Comparison of ENCODE assay signal across 2 cellular contexts in the genomic region with DNA sequence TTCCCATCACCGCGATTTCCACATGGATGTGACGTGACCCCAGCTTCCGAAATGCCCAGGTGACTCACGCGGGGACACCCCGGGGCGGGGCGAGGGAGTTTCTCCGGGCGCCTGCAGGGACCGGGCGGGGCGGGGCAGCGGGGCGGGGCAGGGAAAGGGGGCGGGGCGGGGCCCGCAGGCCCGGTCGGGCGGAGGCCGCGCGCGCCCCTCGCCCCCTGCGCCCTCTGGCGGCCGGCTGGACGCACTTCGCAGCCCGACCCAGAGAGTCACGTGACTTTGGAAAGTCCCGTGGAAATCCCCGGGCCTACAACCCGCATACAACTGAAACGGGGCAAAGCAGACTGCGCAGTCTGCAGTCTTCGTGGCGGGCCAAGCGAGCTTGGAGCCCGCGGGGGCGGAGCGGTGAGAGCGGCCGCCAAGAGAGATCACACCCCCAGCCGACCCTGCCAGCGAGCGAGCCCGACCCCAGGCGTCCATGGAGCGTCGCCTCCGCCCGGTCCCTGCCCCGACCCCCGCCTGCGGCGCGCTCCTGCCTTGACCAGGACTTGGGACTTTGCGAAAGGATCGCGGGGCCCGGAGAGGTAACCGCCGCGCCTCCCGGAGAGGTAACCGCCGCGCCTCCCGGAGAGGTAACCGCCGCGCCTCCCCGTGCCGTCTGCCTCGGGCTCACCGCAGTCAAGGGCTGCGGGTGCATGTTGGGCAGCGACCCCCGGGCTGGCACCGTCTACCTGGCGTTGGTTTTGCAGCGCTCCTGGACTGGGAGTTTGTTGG.
TF ChIP-seq lines count a peak whose summit lies in the region.

Gene TNFAIP3 (plus strand): TSS at position 346 of the 771 bp plus-strand sequence. CDS start 3,969 bp downstream, outside the sequence.

TF ChIP-seq in HEK293, 187 proteins besides CTCF, POLR2A, EP300 and RAD21 (continued from another document and continues in another):
- TF ChIP-seq, protein P1, sequence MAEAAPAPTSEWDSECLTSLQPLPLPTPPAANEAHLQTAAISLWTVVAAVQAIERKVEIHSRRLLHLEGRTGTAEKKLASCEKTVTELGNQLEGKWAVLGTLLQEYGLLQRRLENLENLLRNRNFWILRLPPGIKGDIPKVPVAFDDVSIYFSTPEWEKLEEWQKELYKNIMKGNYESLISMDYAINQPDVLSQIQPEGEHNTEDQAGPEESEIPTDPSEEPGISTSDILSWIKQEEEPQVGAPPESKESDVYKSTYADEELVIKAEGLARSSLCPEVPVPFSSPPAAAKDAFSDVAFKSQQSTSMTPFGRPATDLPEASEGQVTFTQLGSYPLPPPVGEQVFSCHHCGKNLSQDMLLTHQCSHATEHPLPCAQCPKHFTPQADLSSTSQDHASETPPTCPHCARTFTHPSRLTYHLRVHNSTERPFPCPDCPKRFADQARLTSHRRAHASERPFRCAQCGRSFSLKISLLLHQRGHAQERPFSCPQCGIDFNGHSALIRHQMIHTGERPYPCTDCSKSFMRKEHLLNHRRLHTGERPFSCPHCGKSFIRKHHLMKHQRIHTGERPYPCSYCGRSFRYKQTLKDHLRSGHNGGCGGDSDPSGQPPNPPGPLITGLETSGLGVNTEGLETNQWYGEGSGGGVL (tag by site-specific recombination; IDR thresholded peaks at IDR 0.05) = no peak; the same call in 1 of the 2 replicates
- TF ChIP-seq IKZF3 (tag by site-specific recombination; IDR thresholded peaks at IDR 0.05) (0 out of 2 replicates have a peak, but pooled peaks have one; percentile 50), ZNF423 (tag by site-specific recombination; IDR thresholded peaks at IDR 0.05) (0 out of 2 replicates have a peak, but pooled peaks have one; percentile 34), ZSCAN23 (tag by site-specific recombination; IDR thresholded peaks at IDR 0.05) (no peak), ZIC2 (tag by site-specific recombination; IDR thresholded peaks at IDR 0.05) (peak; percentile 88), ZNF610 (tag by site-specific recombination; IDR thresholded peaks at IDR 0.05; ENCODE audit: borderline replicate concordance) (0 out of 2 replicates have a peak, but pooled peaks have one; percentile 42), ZNF626 (tag by site-specific recombination; IDR thresholded peaks at IDR 0.05) (no peak), ZNF521 (tag by site-specific recombination; IDR thresholded peaks at IDR 0.05) (no peak), ZNF629 (tag by site-specific recombination; IDR thresholded peaks at IDR 0.05) (peak; percentile 67; the same call in 1 of the 2 replicates), ZXDB (tag by site-specific recombination; IDR thresholded peaks at IDR 0.05) (peak; percentile 8; the same call in 1 of the 2 replicates), GLI4 (tag by site-specific recombination; IDR thresholded peaks at IDR 0.05) (no peak), RBAK (tag by site-specific recombination; IDR thresholded peaks at IDR 0.05) (no peak), ZNF785 (tag by site-specific recombination; IDR thresholded peaks at IDR 0.05) (no peak)
- TF ChIP-seq, protein P2, sequence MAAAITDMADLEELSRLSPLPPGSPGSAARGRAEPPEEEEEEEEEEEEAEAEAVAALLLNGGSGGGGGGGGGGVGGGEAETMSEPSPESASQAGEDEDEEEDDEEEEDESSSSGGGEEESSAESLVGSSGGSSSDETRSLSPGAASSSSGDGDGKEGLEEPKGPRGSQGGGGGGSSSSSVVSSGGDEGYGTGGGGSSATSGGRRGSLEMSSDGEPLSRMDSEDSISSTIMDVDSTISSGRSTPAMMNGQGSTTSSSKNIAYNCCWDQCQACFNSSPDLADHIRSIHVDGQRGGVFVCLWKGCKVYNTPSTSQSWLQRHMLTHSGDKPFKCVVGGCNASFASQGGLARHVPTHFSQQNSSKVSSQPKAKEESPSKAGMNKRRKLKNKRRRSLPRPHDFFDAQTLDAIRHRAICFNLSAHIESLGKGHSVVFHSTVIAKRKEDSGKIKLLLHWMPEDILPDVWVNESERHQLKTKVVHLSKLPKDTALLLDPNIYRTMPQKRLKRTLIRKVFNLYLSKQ (tag by site-specific recombination; IDR thresholded peaks at IDR 0.05; ENCODE audit: borderline replicate concordance) = no peak
- TF ChIP-seq, protein P3, sequence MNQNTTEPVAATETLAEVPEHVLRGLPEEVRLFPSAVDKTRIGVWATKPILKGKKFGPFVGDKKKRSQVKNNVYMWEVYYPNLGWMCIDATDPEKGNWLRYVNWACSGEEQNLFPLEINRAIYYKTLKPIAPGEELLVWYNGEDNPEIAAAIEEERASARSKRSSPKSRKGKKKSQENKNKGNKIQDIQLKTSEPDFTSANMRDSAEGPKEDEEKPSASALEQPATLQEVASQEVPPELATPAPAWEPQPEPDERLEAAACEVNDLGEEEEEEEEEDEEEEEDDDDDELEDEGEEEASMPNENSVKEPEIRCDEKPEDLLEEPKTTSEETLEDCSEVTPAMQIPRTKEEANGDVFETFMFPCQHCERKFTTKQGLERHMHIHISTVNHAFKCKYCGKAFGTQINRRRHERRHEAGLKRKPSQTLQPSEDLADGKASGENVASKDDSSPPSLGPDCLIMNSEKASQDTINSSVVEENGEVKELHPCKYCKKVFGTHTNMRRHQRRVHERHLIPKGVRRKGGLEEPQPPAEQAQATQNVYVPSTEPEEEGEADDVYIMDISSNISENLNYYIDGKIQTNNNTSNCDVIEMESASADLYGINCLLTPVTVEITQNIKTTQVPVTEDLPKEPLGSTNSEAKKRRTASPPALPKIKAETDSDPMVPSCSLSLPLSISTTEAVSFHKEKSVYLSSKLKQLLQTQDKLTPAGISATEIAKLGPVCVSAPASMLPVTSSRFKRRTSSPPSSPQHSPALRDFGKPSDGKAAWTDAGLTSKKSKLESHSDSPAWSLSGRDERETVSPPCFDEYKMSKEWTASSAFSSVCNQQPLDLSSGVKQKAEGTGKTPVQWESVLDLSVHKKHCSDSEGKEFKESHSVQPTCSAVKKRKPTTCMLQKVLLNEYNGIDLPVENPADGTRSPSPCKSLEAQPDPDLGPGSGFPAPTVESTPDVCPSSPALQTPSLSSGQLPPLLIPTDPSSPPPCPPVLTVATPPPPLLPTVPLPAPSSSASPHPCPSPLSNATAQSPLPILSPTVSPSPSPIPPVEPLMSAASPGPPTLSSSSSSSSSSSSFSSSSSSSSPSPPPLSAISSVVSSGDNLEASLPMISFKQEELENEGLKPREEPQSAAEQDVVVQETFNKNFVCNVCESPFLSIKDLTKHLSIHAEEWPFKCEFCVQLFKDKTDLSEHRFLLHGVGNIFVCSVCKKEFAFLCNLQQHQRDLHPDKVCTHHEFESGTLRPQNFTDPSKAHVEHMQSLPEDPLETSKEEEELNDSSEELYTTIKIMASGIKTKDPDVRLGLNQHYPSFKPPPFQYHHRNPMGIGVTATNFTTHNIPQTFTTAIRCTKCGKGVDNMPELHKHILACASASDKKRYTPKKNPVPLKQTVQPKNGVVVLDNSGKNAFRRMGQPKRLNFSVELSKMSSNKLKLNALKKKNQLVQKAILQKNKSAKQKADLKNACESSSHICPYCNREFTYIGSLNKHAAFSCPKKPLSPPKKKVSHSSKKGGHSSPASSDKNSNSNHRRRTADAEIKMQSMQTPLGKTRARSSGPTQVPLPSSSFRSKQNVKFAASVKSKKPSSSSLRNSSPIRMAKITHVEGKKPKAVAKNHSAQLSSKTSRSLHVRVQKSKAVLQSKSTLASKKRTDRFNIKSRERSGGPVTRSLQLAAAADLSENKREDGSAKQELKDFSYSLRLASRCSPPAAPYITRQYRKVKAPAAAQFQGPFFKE (tag by site-specific recombination; IDR thresholded peaks at IDR 0.05; ENCODE audit: borderline replicate concordance) = no peak

TF ChIP-seq in SK-N-SH, 30 proteins besides CTCF, POLR2A, EP300 and RAD21 (continued from another document):
- no peak for TF ChIP-seq REST (IDR thresholded peaks at IDR 0.05; ENCODE audit: low read depth, low read length)
- no peak for TF ChIP-seq NFIC (IDR thresholded peaks at IDR 0.05; ENCODE audit: borderline replicate concordance)
- no peak for TF ChIP-seq MXI1 (IDR thresholded peaks at IDR 0.05; ENCODE audit: low read depth, low read length)
- TF ChIP-seq TAF1 (IDR thresholded peaks at IDR 0.05; ENCODE audit: borderline replicate concordance, low read depth, low read length) = peak; percentile 49; the same call in 1 of the 2 replicates
- no peak for TF ChIP-seq MEF2A (IDR thresholded peaks at IDR 0.05; ENCODE audit: borderline replicate concordance, low read depth)
- no peak for TF ChIP-seq FOXM1 (IDR thresholded peaks at IDR 0.05; ENCODE audit: low read depth)
- no peak for TF ChIP-seq YY1 (IDR thresholded peaks at IDR 0.05; ENCODE audit: low read depth)
- TF ChIP-seq USF1 (IDR thresholded peaks at IDR 0.05; ENCODE audit: borderline replicate concordance, low read depth) = peak; percentile 90
- no peak for TF ChIP-seq GATA2 (CRISPR knock-in tag; IDR thresholded peaks at IDR 0.05)
- TF ChIP-seq FOSL2 (IDR thresholded peaks at IDR 0.05; ENCODE audit: borderline replicate concordance, low read depth) = peak; percentile 51; the same call in 1 of the 2 replicates
- TF ChIP-seq, protein P4, sequence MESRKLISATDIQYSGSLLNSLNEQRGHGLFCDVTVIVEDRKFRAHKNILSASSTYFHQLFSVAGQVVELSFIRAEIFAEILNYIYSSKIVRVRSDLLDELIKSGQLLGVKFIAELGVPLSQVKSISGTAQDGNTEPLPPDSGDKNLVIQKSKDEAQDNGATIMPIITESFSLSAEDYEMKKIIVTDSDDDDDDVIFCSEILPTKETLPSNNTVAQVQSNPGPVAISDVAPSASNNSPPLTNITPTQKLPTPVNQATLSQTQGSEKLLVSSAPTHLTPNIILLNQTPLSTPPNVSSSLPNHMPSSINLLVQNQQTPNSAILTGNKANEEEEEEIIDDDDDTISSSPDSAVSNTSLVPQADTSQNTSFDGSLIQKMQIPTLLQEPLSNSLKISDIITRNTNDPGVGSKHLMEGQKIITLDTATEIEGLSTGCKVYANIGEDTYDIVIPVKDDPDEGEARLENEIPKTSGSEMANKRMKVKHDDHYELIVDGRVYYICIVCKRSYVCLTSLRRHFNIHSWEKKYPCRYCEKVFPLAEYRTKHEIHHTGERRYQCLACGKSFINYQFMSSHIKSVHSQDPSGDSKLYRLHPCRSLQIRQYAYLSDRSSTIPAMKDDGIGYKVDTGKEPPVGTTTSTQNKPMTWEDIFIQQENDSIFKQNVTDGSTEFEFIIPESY (IDR thresholded peaks at IDR 0.05; ENCODE audit: borderline replicate concordance, low read depth) = no peak
- TF ChIP-seq TEAD4 (IDR thresholded peaks at IDR 0.05; ENCODE audit: borderline replicate concordance, insufficient read depth) = no peak
- 0 out of 2 replicates have a peak, but pooled peaks have one; percentile 45 for TF ChIP-seq JUND (IDR thresholded peaks at IDR 0.05)
- no peak for TF ChIP-seq POLR2AphosphoS5 (IDR thresholded peaks at IDR 0.05; ENCODE audit: low read depth, low read length)
- peak; percentile 44 for TF ChIP-seq SMC3 (IDR thresholded peaks at IDR 0.05; ENCODE audit: low read depth, low read length)
- TF ChIP-seq FOXJ3 (CRISPR knock-in tag; IDR thresholded peaks at IDR 0.05) = no peak
- TF ChIP-seq MAX (IDR thresholded peaks at IDR 0.05; ENCODE audit: low read depth) = peak; percentile 23; the same call in 1 of the 2 replicates
- TF ChIP-seq SIN3A (IDR thresholded peaks at IDR 0.05; ENCODE audit: borderline replicate concordance, low read depth, low read length) = no peak
- no peak for TF ChIP-seq EZH2phosphoT487 (IDR thresholded peaks at IDR 0.05; ENCODE audit: borderline replicate concordance, low read depth)
- no peak for TF ChIP-seq ELF1 (IDR thresholded peaks at IDR 0.05)
- no peak for TF ChIP-seq RCOR1 (IDR thresholded peaks at IDR 0.05; ENCODE audit: low read length)
- TF ChIP-seq, protein P5, sequence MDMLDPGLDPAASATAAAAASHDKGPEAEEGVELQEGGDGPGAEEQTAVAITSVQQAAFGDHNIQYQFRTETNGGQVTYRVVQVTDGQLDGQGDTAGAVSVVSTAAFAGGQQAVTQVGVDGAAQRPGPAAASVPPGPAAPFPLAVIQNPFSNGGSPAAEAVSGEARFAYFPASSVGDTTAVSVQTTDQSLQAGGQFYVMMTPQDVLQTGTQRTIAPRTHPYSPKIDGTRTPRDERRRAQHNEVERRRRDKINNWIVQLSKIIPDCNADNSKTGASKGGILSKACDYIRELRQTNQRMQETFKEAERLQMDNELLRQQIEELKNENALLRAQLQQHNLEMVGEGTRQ (IDR thresholded peaks at IDR 0.05; ENCODE audit: borderline replicate concordance, low read depth, low read length) = peak; percentile 56
- TF ChIP-seq, protein P6, sequence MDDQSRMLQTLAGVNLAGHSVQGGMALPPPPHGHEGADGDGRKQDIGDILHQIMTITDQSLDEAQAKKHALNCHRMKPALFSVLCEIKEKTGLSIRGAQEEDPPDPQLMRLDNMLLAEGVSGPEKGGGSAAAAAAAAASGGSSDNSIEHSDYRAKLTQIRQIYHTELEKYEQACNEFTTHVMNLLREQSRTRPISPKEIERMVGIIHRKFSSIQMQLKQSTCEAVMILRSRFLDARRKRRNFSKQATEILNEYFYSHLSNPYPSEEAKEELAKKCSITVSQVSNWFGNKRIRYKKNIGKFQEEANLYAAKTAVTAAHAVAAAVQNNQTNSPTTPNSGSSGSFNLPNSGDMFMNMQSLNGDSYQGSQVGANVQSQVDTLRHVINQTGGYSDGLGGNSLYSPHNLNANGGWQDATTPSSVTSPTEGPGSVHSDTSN (IDR thresholded peaks at IDR 0.05) = no peak
